ENCODE assay signal across 11 cellular contexts in the genomic region with DNA sequence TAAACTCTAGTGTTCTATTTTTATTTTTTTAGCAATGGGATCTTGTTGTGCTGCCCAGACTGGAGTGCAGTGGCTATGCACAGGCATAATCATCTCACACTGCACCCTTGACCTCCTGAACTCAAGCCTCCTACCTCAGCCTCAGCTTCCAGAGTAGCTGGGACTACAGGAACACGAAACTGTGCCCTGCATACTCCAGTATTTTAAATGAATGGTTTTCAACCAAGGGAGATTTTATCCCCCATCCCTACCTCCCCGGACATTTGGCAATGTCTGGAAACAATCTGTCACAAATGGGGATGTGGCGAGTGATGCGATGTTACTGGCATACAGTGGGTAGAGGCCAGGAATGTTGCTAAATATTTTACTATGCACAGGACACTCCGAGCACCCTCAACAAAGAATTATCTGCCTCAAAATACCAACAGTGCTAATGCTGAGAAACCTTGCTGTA. TPM values are rescaled to one million over a fixed set of nuclear protein-coding genes. Genes with fewer than 3 reads are reported as not detected.
A peak's percentile ranks its signal among the peaks of the same experiment; 100 is the strongest.
DNase-seq lines count a peak whose midpoint lies in the region; ATAC-seq, FAIRE-seq and TF ChIP-seq lines count a peak whose summit lies in the region.
"Had no signal": no experiment of that assay in that cellular context is flagged by ENCODE, and none has a peak within 500 bp of the region (broad histone marks: within the 10 kb centered on the region; RNA-seq: fewer than 3 reads in every experiment).

No MANE protein-coding gene starts in this region.

- no peak for FAIRE-seq in GM12878 (lab: Jason Lieb, UNC)
- FAIRE-seq in GM19239 (lab: Jason Lieb, UNC), result no peak

- no peak for TF ChIP-seq RAD21 in HCT116 (IDR thresholded peaks at IDR 0.05; ENCODE audit: low read depth)
- no peak for TF ChIP-seq RAD21 in GM12878 (IDR thresholded peaks at IDR 0.05; ENCODE audit: insufficient read depth, low read depth, low read length)

- peaks cover 0 to 7% of the 10 kb centered on the region in 2 donors for H3K4me1 Mint-ChIP-seq in natural killer cell

- no TSS peak for BruUV-seq in HCT116 (replicated peaks; lab: Mats Ljungman, UMichigan)
- BruUV-seq in GM12878 (replicated peaks; lab: Mats Ljungman, UMichigan), result no TSS peak

- POLR2A ChIA-PET in HCT116 (lab: Charles Lee) (no interaction called here), GM12878 (lab: Charles Lee) (interaction anchor here (1.0 to 4.4 kb wide), 4 partner anchors 15 to 80 kb away, joined by 3 to 60 read pairs (median 3); a partner anchor contains a TSS)

- no peak for TF ChIP-seq EP300 in GM12878 (IDR thresholded peaks at IDR 0.05; ENCODE audit: borderline replicate concordance in 1 of 2, control insufficient read depth in 1 of 2, low read depth in 2 of 2, low read length in 2 of 2)

- CTCF ChIA-PET in HCT116 (lab: Charles Lee) (no interaction called here), GM12878 (lab: Yijun Ruan, JAX) (interaction anchor here (1.0 to 8.4 kb wide), 6 partner anchors 9 to 82 kb away, joined by 3 to 49 read pairs (median 4); no protein-coding TSS in a partner anchor)

- no peak overlapping the region for H3K27ac Mint-ChIP-seq in natural killer cell

- peaks cover 16% of the 10 kb centered on the region for H3K36me3 Mint-ChIP-seq in natural killer cell

- H3K9me3 ChIP-seq in HCT116 (ENCODE audit: control insufficient read depth in 1 of 2, insufficient read depth in 1 of 2, low read depth in 1 of 2, low read length in 2 of 2), result no peaks in the 10 kb centered on the region
- no peaks in the 10 kb centered on the region for H3K9me3 ChIP-seq in GM12878 (replicated peaks; ENCODE audit: control insufficient read depth, insufficient read depth, low read length)
- H3K9me3 ChIP-seq in muscle layer of colon (ENCODE audit: low read length), result no peaks in the 10 kb centered on the region

- TF ChIP-seq CTCF in HCT116 (IDR thresholded peaks at IDR 0.05 in 2 of 3, conservative IDR thresholded peaks at IDR 0.05 in 1 of 3; ENCODE audit: borderline replicate concordance in 1 of 3, insufficient read depth in 1 of 3, low read depth in 2 of 3, low read length in 2 of 3), result no peak
- no peak for TF ChIP-seq CTCF in GM12878 (IDR thresholded peaks at IDR 0.05 in 2 of 3, conservative IDR thresholded peaks at IDR 0.05 in 1 of 3; ENCODE audit: control insufficient read depth in 2 of 3, extremely low read depth in 1 of 3, insufficient read depth in 1 of 3, low read depth in 3 of 3, low read length in 3 of 3)
- no peak for TF ChIP-seq CTCF in natural killer cell (IDR thresholded peaks at IDR 0.05)

- peaks cover 14 to 33% of the 10 kb centered on the region in 2 experiments for H3K36me3 ChIP-seq in HCT116 (ENCODE audit: control insufficient read depth in 1 of 2, insufficient read depth in 2 of 2, low read length in 2 of 2)
- H3K36me3 ChIP-seq in GM12878 (ENCODE audit: control insufficient read depth in 2 of 2, insufficient read depth in 2 of 2, low read length in 1 of 2), result peaks cover 4 to 15% of the 10 kb centered on the region in 2 experiments
- H3K36me3 ChIP-seq in muscle layer of colon (ENCODE audit: insufficient read depth, low read length), result peaks cover 21% of the 10 kb centered on the region

- 10% methylated on average over 5 of the region's 5 CpGs for WGBS in GM12878 (ENCODE audit: insufficient coverage, insufficient replicate concordance, low lambda C conversion rate, missing lambda C conversion rate)

- no peaks in the 10 kb centered on the region for H3K27me3 Mint-ChIP-seq in natural killer cell (ENCODE audit: low read depth in 2 of 2)

- peak overlapping the region; percentile 93; the same call in 1 of the 2 replicates for H3K27ac ChIP-seq in HCT116 (ENCODE audit: low read depth, low read length)
- H3K27ac ChIP-seq in GM12878 (ENCODE audit: control insufficient read depth, insufficient read depth), result peak overlapping the region; percentile 99; the same call in 1 of the 2 replicates
- peak overlapping the region; percentile 1 for H3K27ac ChIP-seq in muscle layer of colon (ENCODE audit: low read depth, low read length)

- no peak overlapping the region for H3K4me3 Mint-ChIP-seq in natural killer cell

- H3K27me3 ChIP-seq in HCT116 (ENCODE audit: insufficient read depth, low read length) (no peaks in the 10 kb centered on the region), GM12878 (replicated peaks in 1 of 2; ENCODE audit: control insufficient read depth in 2 of 2, insufficient read depth in 2 of 2, low read length in 1 of 2) (no peaks in the 10 kb centered on the region), muscle layer of colon (ENCODE audit: control insufficient read depth in 1 of 2, insufficient read depth in 2 of 2, low read length in 2 of 2) (no peaks in the 10 kb centered on the region)

- H3K79me2 ChIP-seq in HCT116 (ENCODE audit: insufficient read depth, low read length) (peaks cover 80% of the 10 kb centered on the region), GM12878 (ENCODE audit: control insufficient read depth, insufficient read depth, low read length) (peaks cover 86% of the 10 kb centered on the region)

- TF ChIP-seq POLR2A in HCT116 (IDR thresholded peaks at IDR 0.05; ENCODE audit: borderline replicate concordance, extremely low read depth, insufficient read depth, insufficient read length) (no peak), GM12878 (IDR thresholded peaks at IDR 0.05; ENCODE audit: low read depth, low read length) (no peak)

- in situ Hi-C loops in GM12878 (cut with MboI), result no loop called here

- H3K4me3 ChIP-seq in HCT116 (replicated peaks in 1 of 2; ENCODE audit: low read depth in 1 of 2, low read length in 2 of 2) (peak overlapping the region; percentile 74 to 81; a peak in 3 of 4 replicates), GM12878 (peak overlapping the region; percentile 76), muscle layer of colon (ENCODE audit: low read depth in 1 of 2, low read length in 2 of 2) (peak overlapping the region in 1 of 2 donors; percentile 99)

- H3K9ac ChIP-seq in HCT116 (ENCODE audit: low read length) (peak overlapping the region; percentile 97), GM12878 (ENCODE audit: control insufficient read depth, insufficient read depth, low read length) (peak overlapping the region; percentile 100), muscle layer of colon (ENCODE audit: low read length) (peak overlapping the region; percentile 83)

- H2AFZ ChIP-seq in HCT116 (ENCODE audit: low read depth, low read length, poor library complexity, severe bottlenecking) (no peak overlapping the region), GM12878 (ENCODE audit: control insufficient read depth, low read depth, low read length) (no peak overlapping the region)

- RAD21 ChIA-PET in HCT116 (lab: Charles Lee; ENCODE audit: low non-redundant PET in 1 of 2, low total read pairs in 2 of 2, uncharacterized antibody in 2 of 2, unreplicated experiment in 2 of 2) (no interaction called here), GM12878 (lab: Charles Lee; ENCODE audit: unreplicated experiment) (interaction anchor here (4.2 kb wide), 1 partner anchor 18 kb away, joined by 39 read pairs; no protein-coding TSS in a partner anchor)

- intact Hi-C loops in HCT116 (cut with micrococcal nuclease) (loop anchor here (2.0 kb wide), 1 partner anchor 25 kb away; no protein-coding TSS in a partner anchor), GM12878 (cut with micrococcal nuclease; ENCODE audit: unreplicated experiment) (loop anchor here (2.0 kb wide), 1 partner anchor 19 kb away; no protein-coding TSS in a partner anchor), natural killer cell (cut with micrococcal nuclease) (no loop called here)

- H3K4me1 ChIP-seq in HCT116 (ENCODE audit: control insufficient read depth in 1 of 2, insufficient read depth in 2 of 2, low read length in 2 of 2), result peaks cover 10 to 28% of the 10 kb centered on the region in 2 experiments
- peaks cover 18% of the 10 kb centered on the region for H3K4me1 ChIP-seq in GM12878 (ENCODE audit: control insufficient read depth, insufficient read depth, low read length)
- H3K4me1 ChIP-seq in muscle layer of colon (ENCODE audit: insufficient read depth, low read length), result peaks cover 35% of the 10 kb centered on the region

- DNase-seq in AML-193 (lab: John Stamatoyannopoulos, UW), result peak; percentile 45 to 56
- no peak for DNase-seq in HCT116 (ENCODE audit: low read depth, low spot score)
- DNase-seq in GM12878 (ENCODE audit: low read depth, low spot score), result no peak
- no peak for DNase-seq in putamen (ENCODE audit: low spot score)
- no peak for DNase-seq in natural killer cell
- no peak for DNase-seq in GM19239 (ENCODE audit: insufficient read length, low spot score)
- no peak for DNase-seq in NCI-H1436 (lab: John Stamatoyannopoulos, UW)
- DNase-seq: activated effector memory CD4-positive, alpha-beta T cell treated with Interleukin-2 at 50 U/mL for 16 hours; NCI-H2081 treated with DMSO at 0.1 percent for 48 hours had no signal

- SMC1A ChIA-PET in GM12878 (lab: Charles Lee; ENCODE audit: uncharacterized antibody, unreplicated experiment), result interaction anchor here (0.6 to 1.0 kb wide), 6 partner anchors 13 to 91 kb away, joined by 3 to 4 read pairs (median 4); no protein-coding TSS in a partner anchor

- H4K20me1 ChIP-seq in HCT116 (ENCODE audit: insufficient read depth) (peaks cover 7% of the 10 kb centered on the region; the same call in 1 of the 2 replicates), GM12878 (ENCODE audit: control insufficient read depth, insufficient read depth) (0 out of 2 replicates have a peak, but pooled peaks cover 4% of the 10 kb centered on the region)

- no peaks in the 10 kb centered on the region for H3K9me3 Mint-ChIP-seq in natural killer cell

- H3K4me2 ChIP-seq in HCT116 (ENCODE audit: low read length), result peak overlapping the region; percentile 88
- peak overlapping the region; percentile 87 for H3K4me2 ChIP-seq in GM12878 (ENCODE audit: control insufficient read depth, insufficient read depth)

- no peaks in the 10 kb centered on the region for H3K9me2 ChIP-seq in HCT116 (ENCODE audit: insufficient read depth)

- ATAC-seq in HCT116, result no peak
- ATAC-seq in GM12878, result no peak
- no peak for ATAC-seq in natural killer cell

RNA-seq across cellular contexts. Expression of a gene that starts 2.1 kb away (rescaled TPM):
- total RNA-seq in HCT116 (2021; ENCODE audit: unreplicated experiment) (72.3 TPM), GM12878 (2014; rRNA removed) (74.4 and 81.4 TPM in 2 replicates), GM12878 (2014; rRNA removed; fragmentation: Illumina TruSeq; extraction: Trizol) (74.6 and 76.1 TPM in 2 replicates), GM12878 (2021) (138 TPM in 2 replicates), natural killer cell (10 to 100 TPM; 30.8 to 42.3 (median 36.5) TPM)
- polyA plus RNA-seq in HCT116 (2012), result 9.7 and 16.1 TPM in 2 replicates
- 99.3 and 101 TPM in 2 replicates for total RNA-seq in GM12878 (2013; cell fraction: nucleolus; rRNA removed)
- polyA plus RNA-seq in GM12878 (2011; ENCODE audit: low read depth), result 23.8 TPM
- polyA plus RNA-seq in GM12878 (2011; rRNA removed) (85.5 and 119 TPM in 2 replicates), GM12878 (2014; fragmentation: Illumina TruSeq; extraction: Trizol) (74.6 and 89.6 TPM in 2 replicates), GM12878 (2014; fragmentation: Nextera tagmentation; extraction: Ambion mirVana) (10 to 100 TPM; 66.9 to 67.1 TPM), GM12878 (2014; rRNA removed) (45.1 and 46.7 TPM in 2 replicates), GM12878 (2016; fragmentation: Nextera tagmentation; extraction: Ambion mirVana) (10 to 100 TPM; 85.8 to 87.6 TPM)
- 29.4 and 40.7 TPM in 2 replicates for polyA plus RNA-seq in GM12878 (2011; cell fraction: cytosol; rRNA removed)
- 22.0 and 25.4 TPM in 2 replicates for polyA plus RNA-seq in GM12878 (2011; cell fraction: nucleus; rRNA removed)
- polyA plus RNA-seq in GM12878 (2012), result 32.7 and 34.1 TPM in 2 replicates
- polyA minus RNA-seq in GM12878 (2011; rRNA and poly(A)+ RNA removed), result 93.0 and 139 TPM in 2 replicates
- polyA minus RNA-seq in GM12878 (2011; cell fraction: cytosol; rRNA and poly(A)+ RNA removed), result 37.2 and 41.1 TPM in 2 replicates
- polyA minus RNA-seq in GM12878 (2011; cell fraction: nucleus; rRNA and poly(A)+ RNA removed), result 15.1 and 24.0 TPM in 2 replicates

RNA-seq across cellular contexts. Expression of a gene that starts 2.7 kb away (rescaled TPM):
- 1,878 TPM for total RNA-seq in HCT116 (2021; ENCODE audit: unreplicated experiment)
- polyA plus RNA-seq in HCT116 (2012), result 1,517 and 1,973 TPM in 2 replicates
- 242 and 281 TPM in 2 replicates for total RNA-seq in GM12878 (2013; cell fraction: nucleolus; rRNA removed)
- total RNA-seq in GM12878 (2014; rRNA removed), result 630 and 696 TPM in 2 replicates
- 1,089 and 1,177 TPM in 2 replicates for total RNA-seq in GM12878 (2014; rRNA removed; fragmentation: Illumina TruSeq; extraction: Trizol)
- total RNA-seq in GM12878 (2021), result 1,668 and 1,698 TPM in 2 replicates
- 1,313 TPM for polyA plus RNA-seq in GM12878 (2011; ENCODE audit: low read depth)
- polyA plus RNA-seq in GM12878 (2011; rRNA removed), result 821 and 1,080 TPM in 2 replicates
- polyA plus RNA-seq in GM12878 (2011; cell fraction: cytosol; rRNA removed), result 826 and 856 TPM in 2 replicates
- 640 and 747 TPM in 2 replicates for polyA plus RNA-seq in GM12878 (2011; cell fraction: nucleus; rRNA removed)
- 1,660 and 1,721 TPM in 2 replicates for polyA plus RNA-seq in GM12878 (2012)
- 2,342 and 3,224 TPM in 2 replicates for polyA plus RNA-seq in GM12878 (2014; fragmentation: Illumina TruSeq; extraction: Trizol)
- 1,000 to 10,000 TPM; 1,456 to 1,756 TPM for polyA plus RNA-seq in GM12878 (2014; fragmentation: Nextera tagmentation; extraction: Ambion mirVana)
- 1,665 and 1,714 TPM in 2 replicates for polyA plus RNA-seq in GM12878 (2014; rRNA removed)
- 1,000 to 10,000 TPM; 1,346 to 1,358 TPM for polyA plus RNA-seq in GM12878 (2016; fragmentation: Nextera tagmentation; extraction: Ambion mirVana)
- polyA minus RNA-seq in GM12878 (2011; rRNA and poly(A)+ RNA removed), result 944 and 1,039 TPM in 2 replicates
- polyA minus RNA-seq in GM12878 (2011; cell fraction: cytosol; rRNA and poly(A)+ RNA removed), result 432 and 534 TPM in 2 replicates
- polyA minus RNA-seq in GM12878 (2011; cell fraction: nucleus; rRNA and poly(A)+ RNA removed), result 265 and 336 TPM in 2 replicates
- 1,000 to 10,000 TPM; 1,172 to 1,525 (median 1,292) TPM for total RNA-seq in natural killer cell

RNA-seq across cellular contexts. Expression of a gene that starts 23.0 kb away (rescaled TPM):
- total RNA-seq in HCT116 (2021; ENCODE audit: unreplicated experiment) (1.3 TPM), GM12878 (2014; rRNA removed) (not detected in 2 replicates), GM12878 (2014; rRNA removed; fragmentation: Illumina TruSeq; extraction: Trizol) (not detected in 2 replicates), GM12878 (2021) (0.28 TPM in 1 of 2 replicates, not detected in the other), natural killer cell (10 to 100 TPM in 1 of 3 donors, 1 to 10 TPM in 2; 2.0 to 15.4 (median 2.0) TPM)
- 0.69 and 0.81 TPM in 2 replicates for polyA plus RNA-seq in HCT116 (2012)
- not detected in 2 replicates for total RNA-seq in GM12878 (2013; cell fraction: nucleolus; rRNA removed)
- not detected for polyA plus RNA-seq in GM12878 (2011; ENCODE audit: low read depth)
- polyA plus RNA-seq in GM12878 (2011; rRNA removed) (not detected in 2 replicates), GM12878 (2014; fragmentation: Illumina TruSeq; extraction: Trizol) (not detected in 2 replicates), GM12878 (2014; fragmentation: Nextera tagmentation; extraction: Ambion mirVana) (not detected), GM12878 (2014; rRNA removed) (0.06 TPM in 1 of 2 replicates, not detected in the other), GM12878 (2016; fragmentation: Nextera tagmentation; extraction: Ambion mirVana) (not detected)
- polyA plus RNA-seq in GM12878 (2011; cell fraction: cytosol; rRNA removed), result not detected in 2 replicates
- 0.10 TPM in 1 of 2 replicates, not detected in the other for polyA plus RNA-seq in GM12878 (2011; cell fraction: nucleus; rRNA removed)
- polyA plus RNA-seq in GM12878 (2012), result not detected in 2 replicates
- polyA minus RNA-seq in GM12878 (2011; rRNA and poly(A)+ RNA removed), result not detected in 2 replicates
- not detected in 2 replicates for polyA minus RNA-seq in GM12878 (2011; cell fraction: cytosol; rRNA and poly(A)+ RNA removed)
- not detected in 2 replicates for polyA minus RNA-seq in GM12878 (2011; cell fraction: nucleus; rRNA and poly(A)+ RNA removed)
- total RNA-seq: lung microvascular endothelial cell had no signal

RNA-seq across cellular contexts. Expression of a gene that starts 47.1 kb away (rescaled TPM):
- 191 TPM for total RNA-seq in HCT116 (2021; ENCODE audit: unreplicated experiment)
- polyA plus RNA-seq in HCT116 (2012), result 169 and 175 TPM in 2 replicates
- total RNA-seq in GM12878 (2013; cell fraction: nucleolus; rRNA removed), result 36.9 and 40.6 TPM in 2 replicates
- 112 and 131 TPM in 2 replicates for total RNA-seq in GM12878 (2014; rRNA removed)
- total RNA-seq in GM12878 (2014; rRNA removed; fragmentation: Illumina TruSeq; extraction: Trizol), result 128 and 130 TPM in 2 replicates
- total RNA-seq in GM12878 (2021), result 120 and 135 TPM in 2 replicates
- polyA plus RNA-seq in GM12878 (2011; ENCODE audit: low read depth), result 388 TPM
- 263 and 302 TPM in 2 replicates for polyA plus RNA-seq in GM12878 (2011; rRNA removed)
- 160 and 175 TPM in 2 replicates for polyA plus RNA-seq in GM12878 (2011; cell fraction: cytosol; rRNA removed)
- 84.2 and 90.6 TPM in 2 replicates for polyA plus RNA-seq in GM12878 (2011; cell fraction: nucleus; rRNA removed)
- 175 and 272 TPM in 2 replicates for polyA plus RNA-seq in GM12878 (2012)
- 177 and 205 TPM in 2 replicates for polyA plus RNA-seq in GM12878 (2014; fragmentation: Illumina TruSeq; extraction: Trizol)
- 100 to 1,000 TPM; 260 to 378 TPM for polyA plus RNA-seq in GM12878 (2014; fragmentation: Nextera tagmentation; extraction: Ambion mirVana)
- polyA plus RNA-seq in GM12878 (2014; rRNA removed), result 123 and 129 TPM in 2 replicates
- polyA plus RNA-seq in GM12878 (2016; fragmentation: Nextera tagmentation; extraction: Ambion mirVana), result 100 to 1,000 TPM; 192 to 209 TPM
- 116 and 125 TPM in 2 replicates for polyA minus RNA-seq in GM12878 (2011; rRNA and poly(A)+ RNA removed)
- 76.0 and 85.0 TPM in 2 replicates for polyA minus RNA-seq in GM12878 (2011; cell fraction: cytosol; rRNA and poly(A)+ RNA removed)
- polyA minus RNA-seq in GM12878 (2011; cell fraction: nucleus; rRNA and poly(A)+ RNA removed), result 17.7 and 20.6 TPM in 2 replicates
- 10 to 100 TPM; 66.3 to 83.6 (median 79.7) TPM for total RNA-seq in natural killer cell

Comparison
In these comparisons a context has a peak if more than half of its experiments do, and no peak if none do; other contexts are left out.
1. DNase-seq: peak in AML-193 (2 of 2); none in HCT116 (single experiment), GM12878 (single experiment), putamen (single experiment), natural killer cell (single experiment), GM19239 (single experiment) and NCI-H1436 (single experiment).
2. H3K27ac ChIP-seq: peak in every context shown above with its lines; median percentile 99 in GM12878; 93 in HCT116; 1 in muscle layer of colon.
3. Peak in every context shown above with its lines, with median percentiles within 50 percentile points of each other: H3K9ac ChIP-seq.